1 cellular context compared by ENCODE assay signal in genomic region chr10:117741524-117741923, GRCh38.
TF ChIP-seq lines count a peak whose summit lies in the region.

No MANE protein-coding gene starts in this region.

TF ChIP-seq in GM23338, 12 proteins besides CTCF, POLR2A, EP300 and RAD21:
- TF ChIP-seq REST (IDR thresholded peaks at IDR 0.05; ENCODE audit: unreplicated experiment) (no peak), ETS1 (IDR thresholded peaks at IDR 0.05) (no peak), CREB1 (CRISPR knock-in tag; IDR thresholded peaks at IDR 0.05; ENCODE audit: low read depth) (no peak), ZNF114 (CRISPR knock-in tag; IDR thresholded peaks at IDR 0.05) (no peak), POLR2AphosphoS5 (IDR thresholded peaks at IDR 0.05; ENCODE audit: low read depth) (no peak), EZH2phosphoT487 (IDR thresholded peaks at IDR 0.05; ENCODE audit: unreplicated experiment) (no peak)
